14 cellular contexts compared by ENCODE assay signal in the genomic region with DNA sequence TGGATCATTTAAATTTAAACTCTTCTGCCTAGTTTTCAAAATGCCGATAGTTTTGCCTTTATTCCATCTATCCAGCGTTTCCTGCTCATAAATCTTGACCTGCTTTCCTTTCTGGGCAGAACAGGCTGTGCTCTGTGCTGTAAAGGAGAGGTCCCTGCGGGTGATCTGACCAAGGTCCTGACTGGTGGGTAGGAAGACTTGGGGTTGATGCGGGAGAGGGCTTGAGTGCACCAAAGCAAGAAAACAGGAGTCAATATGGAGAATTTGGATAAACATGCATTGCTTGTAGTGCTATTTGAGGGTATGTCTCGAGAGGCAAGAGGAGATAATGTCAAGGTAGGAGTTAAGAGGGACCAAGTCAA.
DNase-seq lines count a peak whose midpoint lies in the region; ATAC-seq and TF ChIP-seq lines count a peak whose summit lies in the region.
"Had no signal": no experiment of that assay in that cellular context is flagged by ENCODE, and none has a peak within 500 bp of the region (broad histone marks: within the 10 kb centered on the region; RNA-seq: fewer than 3 reads in every experiment).

No MANE protein-coding gene starts in this region.

- H3K4me3 ChIP-seq in endodermal cell (ENCODE audit: low read length) (no peak overlapping the region), sigmoid colon (no peak overlapping the region)
- H3K4me3 ChIP-seq: gastroesophageal sphincter, right atrium auricular region had no signal

- peak; percentile 21 for ATAC-seq in GM18498 (IDR thresholded peaks at IDR 0.05; ENCODE audit: unreplicated experiment)
- peak; percentile 4 for ATAC-seq in GM21717 (IDR thresholded peaks at IDR 0.05; ENCODE audit: unreplicated experiment)
- peak; percentile 2 for ATAC-seq in HG03342 (IDR thresholded peaks at IDR 0.05; ENCODE audit: unreplicated experiment)
- no peak for ATAC-seq in omental fat pad (ENCODE audit: low FRiP score)
- ATAC-seq: gastroesophageal sphincter had no signal

- H3K27ac ChIP-seq in endodermal cell (ENCODE audit: low read depth, low read length): no peak overlapping the region
- no peak overlapping the region for H3K27ac ChIP-seq in sigmoid colon
- H3K27ac ChIP-seq: gastroesophageal sphincter, right atrium auricular region had no signal

- no peak for TF ChIP-seq POLR2A in sigmoid colon (IDR thresholded peaks at IDR 0.05)

- peaks cover 2% of the 10 kb centered on the region for H3K27me3 Mint-ChIP-seq in endodermal cell (ENCODE audit: insufficient read depth)

- H3K9me3 ChIP-seq in endodermal cell (ENCODE audit: control insufficient read depth, low read length) (no peaks in the 10 kb centered on the region), sigmoid colon (no peaks in the 10 kb centered on the region)
- H3K9me3 ChIP-seq: gastroesophageal sphincter, right atrium auricular region had no signal

- DNase-seq in endodermal cell: peak; percentile 65
- no peak for DNase-seq in NCI-H748 (lab: John Stamatoyannopoulos, UW; ENCODE audit: unreplicated experiment)
- DNase-seq in omental fat pad (ENCODE audit: low spot score): no peak
- DNase-seq in AML-193 (lab: John Stamatoyannopoulos, UW): no peak
- DNase-seq in sigmoid colon: no peak
- DNase-seq: GDM1, NCI-H146, NCI-H526 treated with DMSO at 0.1 percent for 48 hours, substantia nigra had no signal

- intact Hi-C loops in sigmoid colon (cut with DNase I): no loop called here

- H3K27ac Mint-ChIP-seq in endodermal cell: no peak overlapping the region

- no peaks in the 10 kb centered on the region for H3K36me3 Mint-ChIP-seq in endodermal cell (ENCODE audit: low read depth)

- no peak overlapping the region for H3K9ac ChIP-seq in endodermal cell (ENCODE audit: extremely low read depth, low read length, poor library complexity, severe bottlenecking)

- 87 to 89% methylated on average over 5 of the region's 5 CpGs for WGBS in endodermal cell (ENCODE audit: insufficient coverage in 1 of 2, insufficient read length in 1 of 2), 2 experiments
- 49 to 66% methylated on average over 5 of the region's 5 CpGs for WGBS in sigmoid colon, 2 donors

- no peaks in the 10 kb centered on the region for H3K9me3 Mint-ChIP-seq in endodermal cell

- TF ChIP-seq CTCF in endodermal cell (conservative IDR thresholded peaks at IDR 0.05): no peak
- TF ChIP-seq CTCF in omental fat pad (IDR thresholded peaks at IDR 0.05): no peak
- TF ChIP-seq CTCF in sigmoid colon (IDR thresholded peaks at IDR 0.05): no peak

- no peak overlapping the region for H3K4me3 Mint-ChIP-seq in endodermal cell

- peaks cover 16% of the 10 kb centered on the region for H3K4me1 Mint-ChIP-seq in endodermal cell

- H3K36me3 ChIP-seq in endodermal cell (ENCODE audit: control insufficient read depth, insufficient read depth, low read length) (no peaks in the 10 kb centered on the region), sigmoid colon (no peaks in the 10 kb centered on the region)
- H3K36me3 ChIP-seq: gastroesophageal sphincter, right atrium auricular region had no signal

- no peak for TF ChIP-seq EP300 in sigmoid colon (IDR thresholded peaks at IDR 0.05)

- H3K4me1 ChIP-seq in endodermal cell (ENCODE audit: control insufficient read depth, insufficient read depth, low read length) (no peaks in the 10 kb centered on the region), sigmoid colon (no peaks in the 10 kb centered on the region)
- H3K4me1 ChIP-seq: gastroesophageal sphincter, right atrium auricular region had no signal

- H3K27me3 ChIP-seq in endodermal cell (ENCODE audit: control insufficient read depth, insufficient read depth, low read length, poor library complexity, severe bottlenecking) (no peaks in the 10 kb centered on the region), sigmoid colon (no peaks in the 10 kb centered on the region)
- H3K27me3 ChIP-seq: gastroesophageal sphincter, right atrium auricular region had no signal
